ENCODE assay signal across 17 cellular contexts in the genomic region with DNA sequence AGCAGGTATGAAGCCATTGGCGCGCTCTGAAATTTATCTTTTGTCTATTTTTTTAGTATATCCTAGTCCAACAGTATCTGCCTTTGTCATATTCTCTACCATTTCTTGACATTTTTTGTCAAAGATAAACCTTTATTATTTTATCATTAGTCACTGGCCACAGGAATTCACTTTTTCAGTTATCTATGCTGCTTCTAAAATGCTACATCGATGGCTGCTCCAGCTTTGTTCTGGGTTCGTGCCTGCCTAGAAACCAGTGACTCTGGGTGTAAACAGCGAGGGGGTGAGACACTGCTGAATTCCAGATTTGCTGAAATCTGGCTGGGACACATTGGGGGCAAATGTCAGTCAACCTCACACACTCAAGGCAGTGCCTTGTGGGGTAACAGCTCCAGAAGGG.
DNase-seq lines count a peak whose midpoint lies in the region; ATAC-seq and TF ChIP-seq lines count a peak whose summit lies in the region.
"Had no signal": no experiment of that assay in that cellular context is flagged by ENCODE, and none has a peak within 500 bp of the region (broad histone marks: within the 10 kb centered on the region; RNA-seq: fewer than 3 reads in every experiment).

No MANE protein-coding gene starts in this region.

- ATAC-seq in heart left ventricle = no peak
- ATAC-seq: activated CD8-positive, alpha-beta T cell treated with anti-CD3 and anti-CD28 coated beads for 36 hours; HCT116; stimulated activated memory B cell treated with anti-CD40 and anti-IgM and Interleukin-4, amounts not matched to agents 10 μg/mL and 1 μg/mL and 100 μg/mL, for 72 hours had no signal

- peaks cover 8% of the 10 kb centered on the region for H3K9me3 ChIP-seq in SJSA1 (replicated peaks)
- H3K9me3 ChIP-seq in skeletal muscle satellite cell (replicated peaks; ENCODE audit: low read length) = no peaks in the 10 kb centered on the region
- H3K9me3 ChIP-seq in heart left ventricle = peaks cover 0 to 23% (median 15%) of the 10 kb centered on the region in 12 donors

- H3K9ac ChIP-seq in skeletal muscle satellite cell (ENCODE audit: low read depth, low read length) = no peak overlapping the region

- H3K36me3 ChIP-seq in SJSA1 (no peaks in the 10 kb centered on the region), skeletal muscle satellite cell (ENCODE audit: insufficient read depth, low read length) (no peaks in the 10 kb centered on the region), heart left ventricle (no peaks in the 10 kb centered on the region)
- H3K36me3 ChIP-seq: sigmoid colon had no signal

- TF ChIP-seq POLR2A in heart left ventricle (IDR thresholded peaks at IDR 0.05) = no peak

- 68 to 85% (median 79%) methylated on average over 5 of the region's 5 CpGs for WGBS in heart left ventricle, 4 donors

- H3K4me3 ChIP-seq in SJSA1 (no peak overlapping the region), fibroblast of mammary gland (ENCODE audit: control insufficient read depth, low read depth, low read length) (no peak overlapping the region), skeletal muscle satellite cell (ENCODE audit: low read length) (no peak overlapping the region), heart left ventricle (no peak overlapping the region)
- H3K4me3 ChIP-seq: dorsolateral prefrontal cortex, sigmoid colon had no signal

- peak overlapping the region; percentile 69 for H3K27ac ChIP-seq in SJSA1
- no peak overlapping the region for H3K27ac ChIP-seq in heart left ventricle
- H3K27ac ChIP-seq: dorsolateral prefrontal cortex, sigmoid colon had no signal

- DNase-seq in ELR (ENCODE audit: low read depth) (peak; percentile 70), SJSA1 (ENCODE audit: low read depth in 1 of 2, low spot score in 2 of 2) (peak; percentile 86), fibroblast of mammary gland (ENCODE audit: low read depth) (peak; percentile 22), heart left ventricle (no peak), DMS79 (lab: John Stamatoyannopoulos, UW) (no peak)
- no peak for DNase-seq in activated T-cell treated with anti-CD3 and anti-CD28 coated beads, Interleukin-2, amount 50 U/mL, for 48 hours
- DNase-seq: activated CD8-positive, alpha-beta T cell treated with anti-CD3 and anti-CD28 coated beads for 36 hours; aorta; CD4-positive, alpha-beta T cell; dorsolateral prefrontal cortex; KBM-7; NCI-H1092 treated with DMSO at 0.1 percent for 48 hours; NCI-H345; sigmoid colon had no signal

- intact Hi-C loops in heart left ventricle (cut with DNase I) = no loop called here

- H3K27me3 ChIP-seq in SJSA1 (replicated peaks) (no peaks in the 10 kb centered on the region), skeletal muscle satellite cell (ENCODE audit: control insufficient read depth, insufficient read depth, low read length) (peaks cover 7% of the 10 kb centered on the region), heart left ventricle (no peaks in the 10 kb centered on the region)
- H3K27me3 ChIP-seq: dorsolateral prefrontal cortex, sigmoid colon had no signal

- peak overlapping the region; percentile 14 for H3K4me2 ChIP-seq in skeletal muscle satellite cell (ENCODE audit: low read length)

- H3K4me1 ChIP-seq in SJSA1 (replicated peaks) (peaks cover 30% of the 10 kb centered on the region), skeletal muscle satellite cell (ENCODE audit: control insufficient read depth, insufficient read depth, low read length) (peaks cover 10% of the 10 kb centered on the region), heart left ventricle (peaks cover 0 to 4% (median 0%) of the 10 kb centered on the region in 12 donors)

- TF ChIP-seq CTCF in fibroblast of mammary gland (conservative IDR thresholded peaks at IDR 0.05; ENCODE audit: control insufficient read depth, insufficient read depth, low read depth, low read length) = no peak
- TF ChIP-seq CTCF in heart left ventricle (IDR thresholded peaks at IDR 0.05) = no peak

Comparison
In these comparisons a context has a peak if more than half of its experiments do, and no peak if none do; other contexts are left out.
1. DNase-seq: peak in ELR (single experiment), SJSA1 (2 of 2) and fibroblast of mammary gland (single experiment); none in heart left ventricle (0 of 5), activated T-cell treated with anti-CD3 and anti-CD28 coated beads, Interleukin-2, amount 50 U/mL, for 48 hours (0 of 2) and DMS79 (single experiment).